23 cellular contexts compared by ENCODE assay signal in genomic region chr5:143800715-143801114, GRCh38. TPM values are rescaled to one million over a fixed set of nuclear protein-coding genes. Genes with fewer than 3 reads are reported as not detected.
DNase-seq lines count a peak whose midpoint lies in the region; ATAC-seq and TF ChIP-seq lines count a peak whose summit lies in the region.
"Had no signal": no experiment of that assay in that cellular context is flagged by ENCODE, and none has a peak within 500 bp of the region (broad histone marks: within the 10 kb centered on the region; RNA-seq: fewer than 3 reads in every experiment).

No MANE protein-coding gene starts in this region.

- H3K9me3 Mint-ChIP-seq in MCF 10A (ENCODE audit: unreplicated experiment) (no peaks in the 10 kb centered on the region), nephron (no peaks in the 10 kb centered on the region)
- H3K9me3 Mint-ChIP-seq: activated naive CD4-positive, alpha-beta T cell treated with anti-CD3 and anti-CD28 coated beads for 36 hours had no signal

- H3K4me3 ChIP-seq in breast epithelium = no peak overlapping the region
- H3K4me3 ChIP-seq: esophagus muscularis mucosa, left lung, mucosa of descending colon, suprapubic skin had no signal

- CTCF ChIA-PET in MCF 10A (lab: Yijun Ruan, JAX) = interaction anchor here (0.6 to 1.4 kb wide), 5 partner anchors 24 to 506 kb away, joined by 3 to 5 read pairs (median 4); no protein-coding TSS in a partner anchor

- H3K27me3 Mint-ChIP-seq in MCF 10A (ENCODE audit: insufficient read depth, unreplicated experiment) (no peaks in the 10 kb centered on the region), nephron (ENCODE audit: low read depth) (no peaks in the 10 kb centered on the region)

- no peak overlapping the region for H3K27ac ChIP-seq in breast epithelium
- H3K27ac ChIP-seq: C4-2B, esophagus muscularis mucosa, left lung, suprapubic skin, VCaP had no signal

- no TSS peak for BruUV-seq in MCF 10A (replicated peaks; lab: Mats Ljungman, UMichigan)

- H3K27me3 ChIP-seq in breast epithelium = no peaks in the 10 kb centered on the region
- H3K27me3 ChIP-seq: esophagus muscularis mucosa, left lung, suprapubic skin had no signal

- H3K4me1 Mint-ChIP-seq in MCF 10A (ENCODE audit: insufficient read depth, unreplicated experiment) (no peaks in the 10 kb centered on the region), nephron (peaks cover 28% of the 10 kb centered on the region)
- H3K4me1 Mint-ChIP-seq: T-helper 17 cell had no signal

- no peak for TF ChIP-seq POLR2A in breast epithelium (IDR thresholded peaks at IDR 0.05)

- H3K27ac Mint-ChIP-seq in MCF 10A (ENCODE audit: low read depth, unreplicated experiment) (peak overlapping the region; percentile 10), nephron (peak overlapping the region in 2 of 3 experiments; percentile 3 to 7)
- H3K27ac Mint-ChIP-seq: activated naive CD4-positive, alpha-beta T cell treated with anti-CD3 and anti-CD28 coated beads for 36 hours; T-helper 17 cell had no signal

- POLR2A ChIA-PET in MCF 10A (lab: Yijun Ruan, JAX) = no interaction called here

- H3K4me1 ChIP-seq in breast epithelium = peaks cover 0 to 6% of the 10 kb centered on the region in 2 donors
- H3K4me1 ChIP-seq: esophagus muscularis mucosa had no signal

- intact Hi-C loops in MCF 10A (cut with micrococcal nuclease) (no loop called here), breast epithelium (cut with DNase I; ENCODE audit: low total_unique reads) (no loop called here)

- ATAC-seq in HG02642 (IDR thresholded peaks at IDR 0.05; ENCODE audit: poor library complexity, unreplicated experiment) (peak; percentile 49), GM19351 (IDR thresholded peaks at IDR 0.05; ENCODE audit: unreplicated experiment) (no peak)
- ATAC-seq: left lung, mucosa of descending colon, T-helper 17 cell had no signal

- no peaks in the 10 kb centered on the region for H3K36me3 Mint-ChIP-seq in MCF 10A (ENCODE audit: insufficient read depth, unreplicated experiment)
- no peaks in the 10 kb centered on the region for H3K36me3 Mint-ChIP-seq in nephron (ENCODE audit: low read depth)

- TF ChIP-seq CTCF in MCF 10A (IDR thresholded peaks at IDR 0.05; ENCODE audit: unreplicated experiment) (no peak), breast epithelium (IDR thresholded peaks at IDR 0.05) (no peak), nephron (IDR thresholded peaks at IDR 0.05; ENCODE audit: unreplicated experiment in 3 of 3) (no peak)

- H3K4me3 Mint-ChIP-seq in MCF 10A (ENCODE audit: unreplicated experiment) = no peak overlapping the region
- no peak overlapping the region for H3K4me3 Mint-ChIP-seq in nephron
- H3K4me3 Mint-ChIP-seq: activated naive CD4-positive, alpha-beta T cell treated with anti-CD3 and anti-CD28 coated beads for 36 hours; T-helper 17 cell had no signal

- DNase-seq in MCF 10A (ENCODE audit: unreplicated experiment) (no peak), breast epithelium (ENCODE audit: low spot score in 2 of 2) (no peak), NCI-H69 (lab: John Stamatoyannopoulos, UW) (peak; percentile 78), DMS114 treated with DMSO at 0.1 percent for 48 hours (lab: John Stamatoyannopoulos, UW; ENCODE audit: unreplicated experiment) (no peak), putamen (ENCODE audit: low spot score) (no peak)
- DNase-seq: activated CD4-positive, alpha-beta T cell treated with anti-CD3 and anti-CD28 coated beads, Interleukin-2, amount 50 U/mL, for 48 hours; activated naive CD4-positive, alpha-beta T cell treated with anti-CD3 and anti-CD28 coated beads for 36 hours; effector memory CD4-positive, alpha-beta T cell; left lung; mucosa of descending colon; NCI-H187; SIG-M5; stimulated activated CD4-positive, alpha-beta T cell treated with anti-CD3 and anti-CD28 coated beads, Interleukin-12 subunit alpha, Interleukin-12 subunit beta, amount 100 ng/mL, for 4 hours; T-helper 17 cell had no signal

- H3K36me3 ChIP-seq in breast epithelium = no peaks in the 10 kb centered on the region
- H3K36me3 ChIP-seq: esophagus muscularis mucosa, left lung, suprapubic skin had no signal

- no peaks in the 10 kb centered on the region for H3K9me3 ChIP-seq in breast epithelium
- H3K9me3 ChIP-seq: esophagus muscularis mucosa, left lung, mucosa of descending colon, suprapubic skin had no signal

RNA-seq across cellular contexts. Expression of gene HMHB1, which starts 11.2 kb away (rescaled TPM):
- total RNA-seq in MCF 10A (2022) (not detected in 2 replicates), breast epithelium (not detected)
- total RNA-seq: activated naive CD4-positive, alpha-beta T cell treated with anti-CD3 and anti-CD28 coated beads for 36 hours; cerebellum; esophagus muscularis mucosa; left lung; mucosa of descending colon; OCI-LY7; suprapubic skin; T-helper 17 cell had no signal
